ENCODE assay signal across 1 cellular context in the genomic region with DNA sequence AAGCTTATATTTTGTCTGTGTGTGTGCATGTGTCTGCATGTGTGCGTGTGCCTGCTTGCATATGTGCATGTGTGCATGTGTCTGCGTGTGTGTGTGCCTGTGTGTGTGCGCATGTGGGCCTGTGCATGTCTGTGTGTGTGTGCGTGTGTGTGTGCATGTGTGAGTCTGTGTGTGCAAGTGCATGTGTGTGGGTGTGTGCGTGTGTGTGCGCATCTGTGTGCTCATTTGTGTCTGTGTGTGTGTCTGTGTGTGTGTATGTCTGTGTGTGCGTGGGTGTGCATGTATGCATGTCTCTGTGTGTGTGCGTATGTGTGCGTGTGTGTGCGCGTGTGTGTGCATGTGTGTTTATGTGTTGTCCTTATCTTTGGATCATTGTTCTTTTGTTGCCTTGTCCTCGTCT.
TF ChIP-seq lines count a peak whose summit lies in the region.

No MANE protein-coding gene starts in this region.

TF ChIP-seq in H1, 55 proteins besides CTCF, POLR2A, EP300 and RAD21:
- TF ChIP-seq RNF2 (IDR thresholded peaks at IDR 0.05; ENCODE audit: borderline replicate concordance, low read depth, low read length, missing control alignments, poor library complexity, severe bottlenecking) (no peak), TAF1 (IDR thresholded peaks at IDR 0.05; ENCODE audit: low read depth, low read length) (no peak), SIN3A (conservative IDR thresholded peaks at IDR 0.05 in 1 of 2, IDR thresholded peaks at IDR 0.05 in 1 of 2; ENCODE audit: low read depth in 1 of 2, low read length in 2 of 2) (no peak), CHD1 (IDR thresholded peaks at IDR 0.05; ENCODE audit: low read depth, low read length) (no peak), SUZ12 (IDR thresholded peaks at IDR 0.05; ENCODE audit: low read length) (no peak), ZNF274 (IDR thresholded peaks at IDR 0.05; ENCODE audit: borderline replicate concordance, extremely low read depth, low read length) (no peak), BACH1 (IDR thresholded peaks at IDR 0.05; ENCODE audit: low read length) (no peak), SIRT6 (IDR thresholded peaks at IDR 0.05; ENCODE audit: low read length) (no peak), PHF8 (conservative IDR thresholded peaks at IDR 0.05; ENCODE audit: low read depth, low read length) (no peak), RBBP5 (IDR thresholded peaks at IDR 0.05; ENCODE audit: borderline replicate concordance, low read depth, low read length) (no peak), NRF1 (IDR thresholded peaks at IDR 0.05; ENCODE audit: low read depth, low read length) (no peak), FOSL1 (IDR thresholded peaks at IDR 0.05; ENCODE audit: insufficient read depth, low read depth, low read length) (no peak), CBX8 (IDR thresholded peaks at IDR 0.05; ENCODE audit: borderline replicate concordance, low read depth, low read length) (no peak), SIX5 (IDR thresholded peaks at IDR 0.05; ENCODE audit: low read depth, low read length) (no peak), JUND (IDR thresholded peaks at IDR 0.05; ENCODE audit: low read length) (no peak), TBP (IDR thresholded peaks at IDR 0.05; ENCODE audit: low read depth, low read length) (no peak), YY1 (IDR thresholded peaks at IDR 0.05; ENCODE audit: low read depth, low read length) (no peak), CREB1 (IDR thresholded peaks at IDR 0.05) (no peak)
- TF ChIP-seq, protein P1, sequence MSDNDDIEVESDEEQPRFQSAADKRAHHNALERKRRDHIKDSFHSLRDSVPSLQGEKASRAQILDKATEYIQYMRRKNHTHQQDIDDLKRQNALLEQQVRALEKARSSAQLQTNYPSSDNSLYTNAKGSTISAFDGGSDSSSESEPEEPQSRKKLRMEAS (IDR thresholded peaks at IDR 0.05) = no peak
